ENCODE assay signal across 24 cellular contexts in genomic region chr7:7918736-7919448, GRCh38. TPM values are rescaled to one million over a fixed set of nuclear protein-coding genes. Genes with fewer than 3 reads are reported as not detected.
A peak's percentile ranks its signal among the peaks of the same experiment; 100 is the strongest.
DNase-seq lines count a peak whose midpoint lies in the region; ATAC-seq and TF ChIP-seq lines count a peak whose summit lies in the region.
"Had no signal": no experiment of that assay in that cellular context is flagged by ENCODE, and none has a peak within 500 bp of the region (broad histone marks: within the 10 kb centered on the region; RNA-seq: fewer than 3 reads in every experiment).

No MANE protein-coding gene starts in this region.

- H3K4me1 ChIP-seq in OCI-LY1 (ENCODE audit: insufficient read depth, low read length, severe bottlenecking), result peaks cover 56% of the 10 kb centered on the region

- CTCF ChIA-PET in activated CD8-positive, alpha-beta T cell treated with anti-CD3 and anti-CD28 coated beads, Interleukin-2, amount 10 ng/mL, durations not matched to agents 7 days and 5 days (lab: Charles Lee), result interaction anchor here (1.0 to 2.3 kb wide), 5 partner anchors 8 to 298 kb away, joined by 3 to 7 read pairs (median 4); no protein-coding TSS in a partner anchor

- peak overlapping the region in 3 of 8 donors; percentile 9 to 20 (median 15) for H3K4me3 Mint-ChIP-seq in naive B cell
- H3K4me3 Mint-ChIP-seq in activated CD8-positive, alpha-beta T cell treated with anti-CD3 and anti-CD28 coated beads, Interleukin-2, amount 10 ng/mL, durations not matched to agents 7 days and 5 days, result no peak overlapping the region
- H3K4me3 Mint-ChIP-seq: effector memory CD8-positive, alpha-beta T cell had no signal

- no peaks in the 10 kb centered on the region for H3K9me3 Mint-ChIP-seq in naive B cell
- H3K9me3 Mint-ChIP-seq in activated CD8-positive, alpha-beta T cell treated with anti-CD3 and anti-CD28 coated beads, Interleukin-2, amount 10 ng/mL, durations not matched to agents 7 days and 5 days (ENCODE audit: insufficient read depth), result no peaks in the 10 kb centered on the region
- H3K9me3 Mint-ChIP-seq: activated T-helper 2 cell treated with anti-CD3 and anti-CD28 coated beads, Interferon-gamma antibody, Interleukin-2, Interleukin-4, amounts not matched to agents 10 μg/mL and 5 μg/mL and 100 μg/mL, durations not matched to agents 14 hours and 24 hours and 36 hours; effector memory CD8-positive, alpha-beta T cell had no signal

- H4K20me1 ChIP-seq in OCI-LY1 (ENCODE audit: insufficient read depth, low read length), result no peaks in the 10 kb centered on the region

- no peaks in the 10 kb centered on the region for H3K27me3 ChIP-seq in OCI-LY1 (ENCODE audit: insufficient read depth, low read length)
- H3K27me3 ChIP-seq: hepatocyte had no signal

- no peaks in the 10 kb centered on the region for H3K27me3 Mint-ChIP-seq in naive B cell
- H3K27me3 Mint-ChIP-seq in activated CD8-positive, alpha-beta T cell treated with anti-CD3 and anti-CD28 coated beads, Interleukin-2, amount 10 ng/mL, durations not matched to agents 7 days and 5 days (ENCODE audit: low read depth), result no peaks in the 10 kb centered on the region
- H3K27me3 Mint-ChIP-seq: effector memory CD8-positive, alpha-beta T cell had no signal

- no peak overlapping the region for H3K4me2 ChIP-seq in OCI-LY1 (ENCODE audit: low read length)
- H3K4me2 ChIP-seq: hepatocyte had no signal

- ATAC-seq in GM18499 (IDR thresholded peaks at IDR 0.05; ENCODE audit: insufficient read depth, unreplicated experiment) (peak; percentile 27), HG02571 (IDR thresholded peaks at IDR 0.05; ENCODE audit: unreplicated experiment) (peak; percentile 34), naive B cell (ENCODE audit: low read depth in 2 of 2) (no peak), HG03460 (IDR thresholded peaks at IDR 0.05; ENCODE audit: unreplicated experiment) (no peak)
- no peak for ATAC-seq in activated CD8-positive, alpha-beta T cell treated with anti-CD3 and anti-CD28 coated beads, Interleukin-2, amount 10 ng/mL, durations not matched to agents 7 days and 5 days
- ATAC-seq: effector memory CD8-positive, alpha-beta T cell; right cardiac atrium had no signal

- H3K27ac Mint-ChIP-seq in naive B cell, result peak overlapping the region; percentile 65 to 93 (median 86)
- H3K27ac Mint-ChIP-seq in activated CD8-positive, alpha-beta T cell treated with anti-CD3 and anti-CD28 coated beads, Interleukin-2, amount 10 ng/mL, durations not matched to agents 7 days and 5 days, result no peak overlapping the region
- H3K27ac Mint-ChIP-seq: activated T-helper 2 cell treated with anti-CD3 and anti-CD28 coated beads, Interferon-gamma antibody, Interleukin-2, Interleukin-4, amounts not matched to agents 10 μg/mL and 5 μg/mL and 100 μg/mL, durations not matched to agents 14 hours and 24 hours and 36 hours; effector memory CD8-positive, alpha-beta T cell had no signal

- no peaks in the 10 kb centered on the region for H3K79me2 ChIP-seq in OCI-LY1 (ENCODE audit: insufficient read depth, low read length)
- H3K79me2 ChIP-seq: hepatocyte had no signal

- no peaks in the 10 kb centered on the region for H3K36me3 ChIP-seq in OCI-LY1 (ENCODE audit: insufficient read depth, low read length)

- H3K9ac ChIP-seq in OCI-LY1 (ENCODE audit: low read length), result no peak overlapping the region

- no peaks in the 10 kb centered on the region for H3K36me3 Mint-ChIP-seq in naive B cell
- no peaks in the 10 kb centered on the region for H3K36me3 Mint-ChIP-seq in activated CD8-positive, alpha-beta T cell treated with anti-CD3 and anti-CD28 coated beads, Interleukin-2, amount 10 ng/mL, durations not matched to agents 7 days and 5 days (ENCODE audit: low read depth)

- no peak overlapping the region for H2AFZ ChIP-seq in OCI-LY1 (ENCODE audit: low read length)
- H2AFZ ChIP-seq: hepatocyte had no signal

- POLR2A ChIA-PET in activated CD8-positive, alpha-beta T cell treated with anti-CD3 and anti-CD28 coated beads, Interleukin-2, amount 10 ng/mL, durations not matched to agents 7 days and 5 days (lab: Charles Lee), result interaction anchor here (1.1 kb wide), 1 partner anchor 48 kb away, joined by 3 read pairs; no protein-coding TSS in a partner anchor

- peaks cover 41 to 45% (median 41%) of the 10 kb centered on the region in 3 donors for H3K4me1 Mint-ChIP-seq in naive B cell
- H3K4me1 Mint-ChIP-seq in activated CD8-positive, alpha-beta T cell treated with anti-CD3 and anti-CD28 coated beads, Interleukin-2, amount 10 ng/mL, durations not matched to agents 7 days and 5 days (ENCODE audit: low read depth), result peaks cover 13% of the 10 kb centered on the region

- no peaks in the 10 kb centered on the region for H3K9me2 ChIP-seq in OCI-LY1 (ENCODE audit: low read depth, low read length)

- H3K27ac ChIP-seq in OCI-LY1 (ENCODE audit: low read depth, low read length, poor library complexity, severe bottlenecking), result peak overlapping the region; percentile 89
- H3K27ac ChIP-seq: hepatocyte, VCaP had no signal

- H3F3A ChIP-seq in OCI-LY1 (ENCODE audit: insufficient read depth, low read length), result no peaks in the 10 kb centered on the region

- no peak for TF ChIP-seq CTCF in OCI-LY1 (IDR thresholded peaks at IDR 0.05; ENCODE audit: low read length)

- no peaks in the 10 kb centered on the region for H3K9me3 ChIP-seq in OCI-LY1 (ENCODE audit: low read length)

- H3K4me3 ChIP-seq in OCI-LY1 (ENCODE audit: low read depth, low read length, poor library complexity, severe bottlenecking), result no peak overlapping the region
- H3K4me3 ChIP-seq: hepatocyte had no signal

- DNase-seq in naive B cell, result no peak
- DNase-seq in stimulated activated naive CD4-positive, alpha-beta T cell treated with Interleukin-2 at 50 U/mL for 16 hours (lab: John Stamatoyannopoulos, UW), result no peak
- no peak for DNase-seq in GM19240 (ENCODE audit: insufficient read length, low spot score)
- DNase-seq in activated CD8-positive, alpha-beta T cell treated with anti-CD3 and anti-CD28 coated beads, Interleukin-2, amount 10 ng/mL, durations not matched to agents 7 days and 5 days, result no peak
- DNase-seq: activated CD8-positive, alpha-beta memory T cell treated with anti-CD3 and anti-CD28 coated beads for 24 hours; amniotic stem cell; caudate nucleus; COR-L47; effector memory CD8-positive, alpha-beta T cell; GOT3; kidney; NCI-H2029; NCI-H748 treated with DMSO at 0.1 percent for 48 hours; occipital lobe; right cardiac atrium; RPMI8226; substantia nigra had no signal

RNA-seq across cellular contexts. Expression of gene GLCCI1, which starts 49.7 kb away (rescaled TPM):
- polyA plus RNA-seq in naive B cell (ENCODE audit: low read depth in 6 of 6), result 10 to 100 TPM; 17.2 to 35.4 (median 20.9) TPM
- total RNA-seq in activated CD8-positive, alpha-beta T cell treated with anti-CD3 and anti-CD28 coated beads, Interleukin-2, amount 10 ng/mL, durations not matched to agents 7 days and 5 days, result 10 to 100 TPM; 17.5 to 17.7 TPM

Comparison
In these comparisons a context has a peak if more than half of its experiments do, and no peak if none do; other contexts are left out.
1. ATAC-seq: peak in GM18499 (single experiment) and HG02571 (single experiment); none in naive B cell (0 of 2), HG03460 (single experiment) and activated CD8-positive, alpha-beta T cell treated with anti-CD3 and anti-CD28 coated beads, Interleukin-2, amount 10 ng/mL, durations not matched to agents 7 days and 5 days (single experiment).